In genomic region chr14:61470261-61470953, GRCh38 we compare ENCODE assay signal across 8 cellular contexts.
DNase-seq lines count a peak whose midpoint lies in the region; ATAC-seq and TF ChIP-seq lines count a peak whose summit lies in the region.

No MANE protein-coding gene starts in this region.

- peak overlapping the region; percentile 37 for H3K4me2 ChIP-seq in mammary epithelial cell (ENCODE audit: insufficient read depth, low read depth, low read length)

- no peak overlapping the region for H3K9ac ChIP-seq in mammary epithelial cell (ENCODE audit: insufficient read depth, low read length)

- no peaks in the 10 kb centered on the region for H4K20me1 ChIP-seq in mammary epithelial cell (ENCODE audit: insufficient read depth, low read length)

- H3K4me1 Mint-ChIP-seq in memory B cell, result peaks cover 35% of the 10 kb centered on the region

- 30% methylated on average over 11 of the region's 13 CpGs for WGBS in mammary epithelial cell (ENCODE audit: low coverage, missing lambda C conversion rate)

- CTCF ChIA-PET in mammary epithelial cell (lab: Charles Lee; ENCODE audit: low non-redundant PET), result interaction anchor here (0.5 to 0.7 kb wide), 4 partner anchors 146 to 310 kb away, joined by 3 to 5 read pairs (median 4); no protein-coding TSS in a partner anchor

- no peaks in the 10 kb centered on the region for H3K9me3 Mint-ChIP-seq in memory B cell

- H3K27me3 ChIP-seq in mammary epithelial cell (ENCODE audit: insufficient read depth, low read length) (no peaks in the 10 kb centered on the region), WERI-Rb-1 (ENCODE audit: insufficient read depth, low read depth, severe bottlenecking) (no peaks in the 10 kb centered on the region)

- no peaks in the 10 kb centered on the region for H3K36me3 Mint-ChIP-seq in memory B cell

- no peak for TF ChIP-seq POLR2A in erythroblast (IDR thresholded peaks at IDR 0.05; ENCODE audit: low read length)

- H3K27ac ChIP-seq in mammary epithelial cell (ENCODE audit: insufficient read depth, low read depth, low read length) (peak overlapping the region; percentile 1), WERI-Rb-1 (no peak overlapping the region)

- H3K36me3 ChIP-seq in mammary epithelial cell (ENCODE audit: insufficient read depth, low read length), result no peaks in the 10 kb centered on the region
- H3K36me3 ChIP-seq in WERI-Rb-1, result no peaks in the 10 kb centered on the region

- peak overlapping the region; percentile 95 for H3K27ac Mint-ChIP-seq in memory B cell

- no peaks in the 10 kb centered on the region for H3K79me2 ChIP-seq in mammary epithelial cell (ENCODE audit: insufficient read depth, low read length)

- H3K4me3 ChIP-seq in mammary epithelial cell (replicated peaks in 1 of 3; ENCODE audit: insufficient read depth in 1 of 3, low read depth in 2 of 3, low read length in 3 of 3), result no peak overlapping the region
- no peak overlapping the region for H3K4me3 ChIP-seq in WERI-Rb-1 (ENCODE audit: low read depth, low read length)

- H3K4me3 Mint-ChIP-seq in memory B cell, result peak overlapping the region; percentile 92

- peak overlapping the region; percentile 46 for H2AFZ ChIP-seq in mammary epithelial cell (ENCODE audit: low read depth, low read length)

- TF ChIP-seq CTCF in mammary epithelial cell (conservative IDR thresholded peaks at IDR 0.05 in 1 of 2, IDR thresholded peaks at IDR 0.05 in 1 of 2; ENCODE audit: extremely low read depth in 1 of 2, insufficient read depth in 1 of 2, low read depth in 1 of 2, low read length in 2 of 2) (peak; percentile 16 to 40), WERI-Rb-1 (IDR thresholded peaks at IDR 0.05; ENCODE audit: low read depth, low read length) (no peak)

- dilution Hi-C loops in mammary epithelial cell (cut with HindIII; ENCODE audit: low sequenced_read_pairs), result no loop called here

- no TSS peak for BruUV-seq in mammary epithelial cell (replicated peaks; lab: Mats Ljungman, UMichigan)

- in situ Hi-C loops in mammary epithelial cell (cut with MboI; ENCODE audit: low sequenced_read_pairs in 2 of 2), result loop anchor here in 1 of 2 donors (25.0 kb wide), 1 partner anchor 642 kb away; no protein-coding TSS in a partner anchor

- intact Hi-C loops in mammary epithelial cell (cut with micrococcal nuclease), result no loop called here

- no peaks in the 10 kb centered on the region for H3K9me3 ChIP-seq in mammary epithelial cell (replicated peaks; ENCODE audit: insufficient read depth, low read length)
- H3K9me3 ChIP-seq in WERI-Rb-1 (ENCODE audit: severe bottlenecking), result no peaks in the 10 kb centered on the region

- peaks cover 57% of the 10 kb centered on the region for H3K4me1 ChIP-seq in mammary epithelial cell (ENCODE audit: insufficient read depth, low read length)

- no peaks in the 10 kb centered on the region for H3K27me3 Mint-ChIP-seq in memory B cell

- DNase-seq in NCI-H82 (lab: John Stamatoyannopoulos, UW), result peak; percentile 15
- DNase-seq in NCI-H82 treated with DMSO at 0.1 percent for 48 hours (lab: John Stamatoyannopoulos, UW; ENCODE audit: unreplicated experiment), result no peak
- DNase-seq in NCI-H446 treated with DMSO at 0.1 percent for 48 hours (lab: John Stamatoyannopoulos, UW), result peak; percentile 31
- peak; percentile 79 for DNase-seq in mammary epithelial cell
- no peak for DNase-seq in memory B cell (ENCODE audit: low spot score in 2 of 2)
- no peak for DNase-seq in stimulated activated naive CD4-positive, alpha-beta T cell treated with Interleukin-2 at 50 U/mL for 16 hours (lab: John Stamatoyannopoulos, UW)
- DNase-seq in erythroblast (lab: John Stamatoyannopoulos, UW), result no peak
- DNase-seq in WERI-Rb-1, result no peak

- no peak for ATAC-seq in memory B cell (ENCODE audit: low read depth)

Comparison
In these comparisons a context has a peak if more than half of its experiments do, and no peak if none do; other contexts are left out.
1. DNase-seq: peak in NCI-H82 (single experiment), NCI-H446 treated with DMSO at 0.1 percent for 48 hours (single experiment) and mammary epithelial cell (single experiment); none in NCI-H82 treated with DMSO at 0.1 percent for 48 hours (single experiment), memory B cell (0 of 2), stimulated activated naive CD4-positive, alpha-beta T cell treated with Interleukin-2 at 50 U/mL for 16 hours (single experiment), erythroblast (0 of 2) and WERI-Rb-1 (single experiment).